8 cellular contexts compared by ENCODE assay signal in the genomic region with DNA sequence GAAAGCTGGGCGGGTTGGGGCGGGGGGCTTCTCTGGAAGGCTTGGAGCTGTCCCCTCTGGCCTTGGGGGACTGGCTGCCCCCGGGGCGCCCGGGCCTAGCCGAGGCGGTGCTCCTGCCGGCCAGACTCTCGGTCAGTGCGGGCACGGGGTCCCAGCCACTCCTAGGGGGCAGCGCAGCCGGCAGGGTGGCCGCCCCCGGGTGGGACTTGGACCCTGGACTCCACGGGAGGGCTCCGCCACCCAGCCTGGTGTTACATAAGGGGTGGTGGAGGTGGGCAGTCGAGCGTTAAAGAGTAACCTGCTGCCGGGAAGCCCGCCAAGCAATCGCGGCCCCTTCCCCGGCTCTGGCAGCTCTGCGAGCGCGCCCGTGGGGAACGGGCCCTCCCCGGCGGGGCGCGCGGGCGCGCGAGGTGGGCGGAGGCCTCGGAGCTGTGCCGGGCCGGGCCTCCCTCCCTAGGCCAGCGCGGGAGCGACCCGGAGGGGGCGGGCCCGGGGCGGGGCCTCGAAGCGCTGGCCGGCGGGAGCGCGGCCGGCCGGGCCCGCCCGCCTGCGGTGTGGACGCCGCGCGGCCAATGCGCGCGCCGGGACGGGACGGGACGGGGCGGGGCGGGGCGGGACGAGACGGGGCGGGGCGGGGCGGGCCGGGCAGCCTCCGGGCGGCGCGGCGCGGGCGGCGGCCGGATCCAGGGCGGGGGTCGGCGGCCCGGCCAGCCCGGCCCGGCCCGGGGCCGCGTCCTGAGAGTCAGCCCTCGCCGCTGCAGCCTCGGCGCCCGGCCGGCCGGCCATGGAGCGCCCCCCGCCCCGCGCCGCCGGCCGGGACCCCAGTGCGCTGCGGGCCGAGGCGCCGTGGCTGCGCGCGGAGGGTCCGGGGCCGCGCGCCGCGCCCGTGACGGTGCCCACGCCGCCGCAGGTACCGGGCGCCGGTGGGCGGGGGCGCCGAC. TPM values are rescaled to one million over a fixed set of nuclear protein-coding genes. Genes with fewer than 3 reads are reported as not detected.
A peak's percentile ranks its signal among the peaks of the same experiment; 100 is the strongest.
DNase-seq lines count a peak whose midpoint lies in the region; ATAC-seq and TF ChIP-seq lines count a peak whose summit lies in the region.

A gene with protein sequence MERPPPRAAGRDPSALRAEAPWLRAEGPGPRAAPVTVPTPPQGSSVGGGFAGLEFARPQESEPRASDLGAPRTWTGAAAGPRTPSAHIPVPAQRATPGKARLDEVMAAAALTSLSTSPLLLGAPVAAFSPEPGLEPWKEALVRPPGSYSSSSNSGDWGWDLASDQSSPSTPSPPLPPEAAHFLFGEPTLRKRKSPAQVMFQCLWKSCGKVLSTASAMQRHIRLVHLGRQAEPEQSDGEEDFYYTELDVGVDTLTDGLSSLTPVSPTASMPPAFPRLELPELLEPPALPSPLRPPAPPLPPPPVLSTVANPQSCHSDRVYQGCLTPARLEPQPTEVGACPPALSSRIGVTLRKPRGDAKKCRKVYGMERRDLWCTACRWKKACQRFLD (plus strand): TSS at position 648 of the 941 bp plus-strand sequence. CDS start 137 bp downstream, at position 785.

- H3K36me3 ChIP-seq in SK-N-SH (replicated peaks in 1 of 2; ENCODE audit: control insufficient read depth in 1 of 2, insufficient read depth in 2 of 2, low read length in 1 of 2), result peaks cover 13 to 39% of the 10 kb centered on the region in 2 experiments
- H3K36me3 ChIP-seq in adrenal gland (replicated peaks in 1 of 2), result peaks cover 0 to 36% of the 10 kb centered on the region in 2 donors

- DNase-seq in COR-L47 (lab: John Stamatoyannopoulos, UW) (peak; percentile 40), SK-N-SH (peak; percentile 99), adrenal gland (peak; percentile 65 to 85 (median 78)), Right ventricle myocardium inferior (ENCODE audit: missing footprints) (peak; percentile 91), occipital lobe (lab: John Stamatoyannopoulos, UW) (peak; percentile 45)
- DNase-seq in Jurkat, Clone E6-1 (ENCODE audit: low read depth, low spot score), result no peak

- H3K9me3 ChIP-seq in SK-N-SH (no peaks in the 10 kb centered on the region), adrenal gland (replicated peaks in 1 of 3) (no peaks in the 10 kb centered on the region)

- POLR2A ChIA-PET in SK-N-SH (lab: Yijun Ruan, JAX), result interaction anchor here (1.1 to 1.2 kb wide), 2 partner anchors 16 to 32 kb away, joined by 3 to 4 read pairs; a partner anchor contains a TSS

- peaks cover 0 to 14% of the 10 kb centered on the region in 2 experiments; a peak in 1 of 4 replicates for H3K4me1 ChIP-seq in SK-N-SH (ENCODE audit: control insufficient read depth in 1 of 2, insufficient read depth in 2 of 2, low read depth in 1 of 2, low read length in 1 of 2)
- H3K4me1 ChIP-seq in adrenal gland (replicated peaks in 1 of 2), result peaks cover 42% of the 10 kb centered on the region in 2 donors

- H2AFZ ChIP-seq in SK-N-SH (ENCODE audit: low read depth), result no peak within 1 kb of the TSS

- no peak for TF ChIP-seq CTCF in SK-N-SH (IDR thresholded peaks at IDR 0.05)
- no peak for TF ChIP-seq CTCF in adrenal gland (IDR thresholded peaks at IDR 0.05)

- peak within 1 kb of the TSS; percentile 92 for H3K9ac ChIP-seq in SK-N-SH

- H3K79me2 ChIP-seq in SK-N-SH (ENCODE audit: insufficient read depth), result peaks cover 18% of the 10 kb centered on the region

- intact Hi-C loops in adrenal gland (cut with DNase I) (no loop called here), Right ventricle myocardium inferior (cut with DNase I) (loop anchor here (2.0 to 5.0 kb wide), 2 partner anchors 48 to 125 kb away; a partner anchor contains a TSS)

- TF ChIP-seq POLR2A in adrenal gland (IDR thresholded peaks at IDR 0.05), result no peak

- H3K27me3 ChIP-seq in SK-N-SH (ENCODE audit: insufficient read depth), result no peaks in the 10 kb centered on the region
- no peaks in the 10 kb centered on the region for H3K27me3 ChIP-seq in adrenal gland

- TF ChIP-seq RAD21 in SK-N-SH (IDR thresholded peaks at IDR 0.05; ENCODE audit: low read length), result no peak

- WGBS in SK-N-SH (ENCODE audit: low lambda C conversion rate), result 23% methylated on average over 10 of the region's 136 CpGs
- WGBS in adrenal gland, 4 donors, result 1 to 2% (median 2%) methylated on average over 10 to 126 of the region's 136 CpGs; no CpG with 5 or more reads in 1 of the 4 donors

- peak within 1 kb of the TSS; percentile 72 to 96 for H3K27ac ChIP-seq in SK-N-SH (ENCODE audit: low read depth in 2 of 2, low read length in 1 of 2)
- H3K27ac ChIP-seq in adrenal gland, result peak within 1 kb of the TSS; percentile 46 to 94 (median 85)

- H3K4me3 ChIP-seq in Jurkat, Clone E6-1 (ENCODE audit: low read length), result peak within 1 kb of the TSS; percentile 93
- peak within 1 kb of the TSS; percentile 81 to 95 for H3K4me3 ChIP-seq in SK-N-SH (ENCODE audit: low read depth in 2 of 2, low read length in 1 of 2)
- H3K4me3 ChIP-seq in adrenal gland, result peak within 1 kb of the TSS in 2 of 4 donors; percentile 49 to 83

- H3K4me2 ChIP-seq in SK-N-SH, result peak within 1 kb of the TSS; percentile 98

- peaks cover 16% of the 10 kb centered on the region for H4K20me1 ChIP-seq in SK-N-SH (ENCODE audit: insufficient read depth)

- TF ChIP-seq EP300 in SK-N-SH (IDR thresholded peaks at IDR 0.05; ENCODE audit: borderline replicate concordance in 1 of 2, low read depth in 1 of 2, low read length in 1 of 2), result no peak

- CTCF ChIA-PET in SK-N-SH (lab: Yijun Ruan, JAX), result interaction anchor here (1.1 to 1.4 kb wide), 3 partner anchors 15 to 35 kb away, joined by 3 to 4 read pairs (median 4); a partner anchor contains a TSS

- peaks cover 17% of the 10 kb centered on the region for H3F3A ChIP-seq in SK-N-SH (replicated peaks; ENCODE audit: insufficient read depth)

- peak; percentile 34 for ATAC-seq in GM21367 (IDR thresholded peaks at IDR 0.05; ENCODE audit: unreplicated experiment)
- ATAC-seq in Right ventricle myocardium inferior, result peak; percentile 73
- ATAC-seq in HG03571 (IDR thresholded peaks at IDR 0.05; ENCODE audit: unreplicated experiment), result no peak

- no peaks in the 10 kb centered on the region for H3K9me2 ChIP-seq in SK-N-SH

TF ChIP-seq in SK-N-SH, 30 proteins besides CTCF, POLR2A, EP300 and RAD21:
- 0 out of 2 replicates have a peak, but pooled peaks have one; percentile 4 for TF ChIP-seq POLR2AphosphoS5 (IDR thresholded peaks at IDR 0.05; ENCODE audit: low read depth, low read length)
- TF ChIP-seq, protein P1, sequence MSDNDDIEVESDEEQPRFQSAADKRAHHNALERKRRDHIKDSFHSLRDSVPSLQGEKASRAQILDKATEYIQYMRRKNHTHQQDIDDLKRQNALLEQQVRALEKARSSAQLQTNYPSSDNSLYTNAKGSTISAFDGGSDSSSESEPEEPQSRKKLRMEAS (IDR thresholded peaks at IDR 0.05; ENCODE audit: low read depth), result no peak
- no peak for TF ChIP-seq NFIC (IDR thresholded peaks at IDR 0.05; ENCODE audit: borderline replicate concordance)
- TF ChIP-seq SMC3 (IDR thresholded peaks at IDR 0.05; ENCODE audit: low read depth, low read length), result 0 out of 2 replicates have a peak, but pooled peaks have one; percentile 5
- TF ChIP-seq, protein P2, sequence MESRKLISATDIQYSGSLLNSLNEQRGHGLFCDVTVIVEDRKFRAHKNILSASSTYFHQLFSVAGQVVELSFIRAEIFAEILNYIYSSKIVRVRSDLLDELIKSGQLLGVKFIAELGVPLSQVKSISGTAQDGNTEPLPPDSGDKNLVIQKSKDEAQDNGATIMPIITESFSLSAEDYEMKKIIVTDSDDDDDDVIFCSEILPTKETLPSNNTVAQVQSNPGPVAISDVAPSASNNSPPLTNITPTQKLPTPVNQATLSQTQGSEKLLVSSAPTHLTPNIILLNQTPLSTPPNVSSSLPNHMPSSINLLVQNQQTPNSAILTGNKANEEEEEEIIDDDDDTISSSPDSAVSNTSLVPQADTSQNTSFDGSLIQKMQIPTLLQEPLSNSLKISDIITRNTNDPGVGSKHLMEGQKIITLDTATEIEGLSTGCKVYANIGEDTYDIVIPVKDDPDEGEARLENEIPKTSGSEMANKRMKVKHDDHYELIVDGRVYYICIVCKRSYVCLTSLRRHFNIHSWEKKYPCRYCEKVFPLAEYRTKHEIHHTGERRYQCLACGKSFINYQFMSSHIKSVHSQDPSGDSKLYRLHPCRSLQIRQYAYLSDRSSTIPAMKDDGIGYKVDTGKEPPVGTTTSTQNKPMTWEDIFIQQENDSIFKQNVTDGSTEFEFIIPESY (IDR thresholded peaks at IDR 0.05; ENCODE audit: borderline replicate concordance, low read depth), result no peak
TF ChIP-seq in SK-N-SH: peak in this region for 2.

RNA-seq across cellular contexts. Expression of the gene that starts here (rescaled TPM):
- 74.8 TPM for polyA plus RNA-seq in Jurkat, Clone E6-1 (2012; ENCODE audit: insufficient read depth, insufficient read length)
- polyA plus RNA-seq in SK-N-SH (2012; rRNA removed) (75.5 and 90.9 TPM in 2 replicates), adrenal gland (100 to 1,000 TPM in 2 of 3 donors, 1 to 10 TPM in 1; 7.9 to 210 (median 150) TPM)
- 31.3 and 46.7 TPM in 2 replicates for polyA plus RNA-seq in SK-N-SH (2012; cell fraction: cytosol; rRNA removed)
- 338 and 518 TPM in 2 replicates for polyA plus RNA-seq in SK-N-SH (2012; cell fraction: nucleus; rRNA removed)
- total RNA-seq in adrenal gland (100 to 1,000 TPM in 1 of 8 donors, 10 to 100 TPM in 7; 28.4 to 122 (median 47.9) TPM), Right ventricle myocardium inferior (97.4 TPM), occipital lobe (2.8 TPM)
